Comparison of ENCODE assay signal across 9 cellular contexts in the genomic region with DNA sequence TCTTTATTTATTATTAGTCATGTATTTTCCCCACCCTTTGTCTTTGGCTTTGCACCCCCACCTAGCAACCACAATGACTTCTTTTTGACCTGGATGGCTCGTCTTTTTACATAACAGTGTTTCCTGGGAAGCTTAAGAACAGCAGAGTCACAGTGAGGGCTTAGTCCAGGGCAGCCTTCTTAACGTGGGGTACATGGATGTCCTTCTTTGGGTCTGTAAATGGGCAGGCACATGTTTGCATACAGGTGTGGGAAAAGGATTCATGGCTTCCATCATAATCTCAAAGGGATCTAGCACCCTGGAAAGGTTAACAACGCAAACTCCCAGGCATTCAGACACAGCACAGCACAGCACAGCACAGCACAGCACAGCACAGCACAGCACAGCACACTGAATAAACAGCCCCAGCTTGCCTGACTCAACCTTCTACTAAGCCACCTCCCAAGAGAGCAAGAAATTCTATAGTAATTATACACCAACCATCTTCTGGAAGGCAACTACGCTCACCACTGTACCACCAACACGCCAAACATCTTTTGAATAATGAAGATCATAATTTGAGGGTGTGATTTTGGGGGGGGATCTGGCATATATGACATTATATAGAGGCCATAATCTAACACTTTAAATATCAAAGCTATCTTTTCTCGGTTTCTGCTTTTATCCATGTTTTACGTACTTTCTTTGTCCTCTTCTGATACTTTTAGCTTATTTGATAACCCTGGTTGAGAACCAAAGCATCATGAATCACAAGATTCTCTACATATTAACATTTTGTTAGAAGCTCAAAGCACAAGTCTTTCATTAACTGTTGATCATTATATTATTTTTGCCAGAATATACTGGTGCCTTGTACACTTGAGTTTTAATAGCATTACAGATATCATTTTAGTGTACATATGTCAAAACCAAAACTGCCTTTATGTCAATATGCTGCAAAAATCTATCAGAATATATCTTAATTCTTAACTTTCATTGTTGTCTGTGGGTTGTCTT.
DNase-seq lines count a peak whose midpoint lies in the region; ATAC-seq, FAIRE-seq and TF ChIP-seq lines count a peak whose summit lies in the region.
"Had no signal": no experiment of that assay in that cellular context is flagged by ENCODE, and none has a peak within 500 bp of the region (broad histone marks: within the 10 kb centered on the region; RNA-seq: fewer than 3 reads in every experiment).

No MANE protein-coding gene starts in this region.

- peak overlapping the region; percentile 57 to 92 for H3K4me3 ChIP-seq in kidney (ENCODE audit: low read length in 2 of 2)

- peak; percentile 16 for DNase-seq in stimulated activated CD4-positive, alpha-beta T cell treated with anti-CD3 and anti-CD28 coated beads, Interleukin-4, amount 100 ng/mL, for 1 hour
- no peak for DNase-seq in stimulated activated CD4-positive, alpha-beta T cell treated with anti-CD3 and anti-CD28 coated beads, Interleukin-1b, Interleukin-23, amount 100 ng/mL, for 48 hours
- DNase-seq in amniotic stem cell (lab: John Stamatoyannopoulos, UW) (peak; percentile 29), kidney (no peak), GM03348 (ENCODE audit: low spot score) (no peak), inferior parietal cortex (ENCODE audit: extremely low spot score) (no peak)
- DNase-seq: pancreas had no signal

- H3K9ac ChIP-seq in kidney (ENCODE audit: low read length in 2 of 2) = peak overlapping the region; percentile 25 to 66

- intact Hi-C loops in kidney (cut with DNase I) = no loop called here

- no peak for TF ChIP-seq CTCF in kidney (IDR thresholded peaks at IDR 0.05; ENCODE audit: borderline replicate concordance, extremely low read depth, insufficient read depth)

- H3K4me1 ChIP-seq in kidney (ENCODE audit: control insufficient read depth in 1 of 2, insufficient read depth in 1 of 2, low read depth in 1 of 2, low read length in 2 of 2) = peaks cover 32 to 46% of the 10 kb centered on the region in 2 donors

- no peak for ATAC-seq in HG03520 (IDR thresholded peaks at IDR 0.05; ENCODE audit: unreplicated experiment)
- no peak for ATAC-seq in GM19455 (IDR thresholded peaks at IDR 0.05; ENCODE audit: unreplicated experiment)

- FAIRE-seq in kidney (lab: Jason Lieb, UNC) = no peak
- FAIRE-seq: pancreas had no signal

- peaks cover 2 to 4% of the 10 kb centered on the region in 2 donors for H3K36me3 ChIP-seq in kidney (ENCODE audit: control insufficient read depth in 1 of 2, insufficient read depth in 2 of 2, low read length in 2 of 2)
- H3K36me3 ChIP-seq: pancreas had no signal

- H3K27ac ChIP-seq in kidney (ENCODE audit: low read depth in 2 of 2, low read length in 2 of 2) = peak overlapping the region; percentile 80 to 99

- no peaks in the 10 kb centered on the region for H3K9me3 ChIP-seq in kidney (ENCODE audit: control insufficient read depth in 1 of 2, low read length in 2 of 2)
- H3K9me3 ChIP-seq: pancreas had no signal

Comparison
In these comparisons a context has a peak if more than half of its experiments do, and no peak if none do; other contexts are left out.
1. DNase-seq: peak in stimulated activated CD4-positive, alpha-beta T cell treated with anti-CD3 and anti-CD28 coated beads, Interleukin-4, amount 100 ng/mL, for 1 hour (single experiment) and amniotic stem cell (single experiment); none in stimulated activated CD4-positive, alpha-beta T cell treated with anti-CD3 and anti-CD28 coated beads, Interleukin-1b, Interleukin-23, amount 100 ng/mL, for 48 hours (single experiment), kidney (single experiment), GM03348 (single experiment) and inferior parietal cortex (single experiment).